In the genomic region with DNA sequence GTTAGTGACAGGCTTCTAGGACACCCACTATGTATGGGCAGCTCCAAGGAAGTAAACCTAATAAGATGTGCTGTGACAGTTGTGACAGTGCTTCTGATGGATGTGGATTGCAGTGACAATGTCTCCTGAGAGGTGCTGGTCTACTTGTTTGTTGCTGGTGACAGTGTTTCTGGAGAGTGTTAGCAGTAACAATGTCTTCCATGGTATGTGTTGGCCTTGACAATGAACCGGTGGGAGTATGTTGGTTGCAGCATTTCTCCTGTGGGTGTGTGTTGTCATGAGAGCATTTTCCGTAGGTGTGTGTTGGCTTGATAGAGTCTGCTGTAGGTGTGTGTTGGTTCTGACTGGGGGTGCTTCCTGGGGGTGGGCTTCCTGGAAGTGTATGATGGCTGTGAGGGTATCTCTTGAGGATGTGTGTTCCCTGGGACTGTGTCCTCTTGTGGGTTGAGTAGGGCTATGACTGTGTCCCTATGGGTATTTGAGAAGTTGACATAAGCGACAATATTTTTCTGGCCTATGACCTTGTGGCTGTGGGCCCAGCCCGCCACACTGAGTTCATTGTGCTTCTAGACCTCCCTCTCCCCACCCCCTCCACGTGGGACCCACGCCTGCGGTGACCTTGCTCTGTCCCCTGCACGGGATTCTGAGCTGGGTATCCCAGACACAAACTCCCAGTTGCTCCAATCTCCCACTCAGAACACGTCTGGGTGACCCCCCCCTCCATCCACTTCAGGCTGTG, we compare ENCODE assay signal across 12 cellular contexts. TPM values are rescaled to one million over a fixed set of nuclear protein-coding genes. Genes with fewer than 3 reads are reported as not detected.
DNase-seq lines count a peak whose midpoint lies in the region; ATAC-seq and TF ChIP-seq lines count a peak whose summit lies in the region.
"Had no signal": no experiment of that assay in that cellular context is flagged by ENCODE, and none has a peak within 500 bp of the region (broad histone marks: within the 10 kb centered on the region; RNA-seq: fewer than 3 reads in every experiment).

No MANE protein-coding gene starts in this region.

- DNase-seq in AG09309 (ENCODE audit: low read depth) (no peak), Peyer's patch (no peak), heart right ventricle (peak; percentile 47 to 59), pons (ENCODE audit: low spot score) (peak; percentile 33), DMS53 treated with DMSO at 0.1 percent for 48 hours (lab: John Stamatoyannopoulos, UW; ENCODE audit: unreplicated experiment) (no peak), osteoblast (ENCODE audit: insufficient read length, low spot score, missing footprints) (no peak)
- DNase-seq in activated CD8-positive, alpha-beta memory T cell treated with anti-CD3 and anti-CD28 coated beads, Interleukin-2, amount 10 ng/mL, durations not matched to agents 7 days and 5 days, result no peak
- DNase-seq: activated CD4-positive, alpha-beta T cell treated with anti-CD3 and anti-CD28 coated beads for 1 hour; small intestine had no signal

- H3K4me1 ChIP-seq in Peyer's patch (peaks cover 0 to 3% (median 0%) of the 10 kb centered on the region in 4 donors), heart right ventricle (peaks cover 8 to 67% (median 21%) of the 10 kb centered on the region in 9 donors), osteoblast (ENCODE audit: insufficient read depth, low read length) (peaks cover 4% of the 10 kb centered on the region)
- H3K4me1 ChIP-seq: thyroid gland had no signal

- no peak overlapping the region for H2AFZ ChIP-seq in osteoblast (ENCODE audit: low read length)

- H3K4me1 Mint-ChIP-seq in activated CD8-positive, alpha-beta memory T cell treated with anti-CD3 and anti-CD28 coated beads, Interleukin-2, amount 10 ng/mL, durations not matched to agents 7 days and 5 days, result peaks cover 1% of the 10 kb centered on the region

- peak overlapping the region; percentile 40 to 76 (median 70) for H3K27ac ChIP-seq in Peyer's patch
- H3K27ac ChIP-seq in heart right ventricle, result peak overlapping the region; percentile 33 to 91 (median 81)
- no peak overlapping the region for H3K27ac ChIP-seq in osteoblast (ENCODE audit: low read depth, low read length)
- H3K27ac ChIP-seq: KMS-11 had no signal

- no peaks in the 10 kb centered on the region for H3K36me3 ChIP-seq in Peyer's patch
- no peaks in the 10 kb centered on the region for H3K36me3 ChIP-seq in heart right ventricle
- no peaks in the 10 kb centered on the region for H3K36me3 ChIP-seq in osteoblast (ENCODE audit: insufficient read depth, low read length)
- H3K36me3 ChIP-seq: thyroid gland had no signal

- H3K36me3 Mint-ChIP-seq in activated CD8-positive, alpha-beta memory T cell treated with anti-CD3 and anti-CD28 coated beads, Interleukin-2, amount 10 ng/mL, durations not matched to agents 7 days and 5 days, result peaks cover 1% of the 10 kb centered on the region

- 30 to 33% methylated on average over 9 of the region's 9 CpGs for WGBS in heart right ventricle, 2 donors

- no peaks in the 10 kb centered on the region for H3K9me3 Mint-ChIP-seq in activated CD8-positive, alpha-beta memory T cell treated with anti-CD3 and anti-CD28 coated beads, Interleukin-2, amount 10 ng/mL, durations not matched to agents 7 days and 5 days (ENCODE audit: low read depth)

- peaks cover 16% of the 10 kb centered on the region for H3K27me3 Mint-ChIP-seq in activated CD8-positive, alpha-beta memory T cell treated with anti-CD3 and anti-CD28 coated beads, Interleukin-2, amount 10 ng/mL, durations not matched to agents 7 days and 5 days

- H3K4me3 ChIP-seq in AG09309 (ENCODE audit: control insufficient read depth, low read depth, low read length), result peak overlapping the region; percentile 40
- H3K4me3 ChIP-seq in Peyer's patch, result peak overlapping the region in 2 of 4 donors; percentile 48 to 54
- H3K4me3 ChIP-seq in heart right ventricle, result peak overlapping the region in 9 of 10 donors; percentile 40 to 61 (median 57)
- H3K4me3 ChIP-seq in osteoblast (ENCODE audit: insufficient read depth, low read length), result no peak overlapping the region

- TF ChIP-seq POLR2A in Peyer's patch (IDR thresholded peaks at IDR 0.05), result no peak

- intact Hi-C loops in heart right ventricle (cut with DNase I), result loop anchor here in 1 of 10 donors (5.0 kb wide), 1 partner anchor 42 kb away; a partner anchor contains a TSS

- no peaks in the 10 kb centered on the region for H3K9me3 ChIP-seq in Peyer's patch
- H3K9me3 ChIP-seq in heart right ventricle, result no peaks in the 10 kb centered on the region
- H3K9me3 ChIP-seq in osteoblast (ENCODE audit: low read depth, low read length), result no peaks in the 10 kb centered on the region
- H3K9me3 ChIP-seq: thyroid gland had no signal

- H3K27me3 ChIP-seq in Peyer's patch, result no peaks in the 10 kb centered on the region
- H3K27me3 ChIP-seq in heart right ventricle, result peaks cover 0 to 24% (median 0%) of the 10 kb centered on the region in 7 donors
- H3K27me3 ChIP-seq in osteoblast (ENCODE audit: insufficient read depth, low read length), result peaks cover 86% of the 10 kb centered on the region
- H3K27me3 ChIP-seq: thyroid gland had no signal

- H4K20me1 ChIP-seq in osteoblast (ENCODE audit: insufficient read depth, low read length), result no peaks in the 10 kb centered on the region

- CTCF ChIA-PET in activated CD8-positive, alpha-beta memory T cell treated with anti-CD3 and anti-CD28 coated beads, Interleukin-2, amount 10 ng/mL, durations not matched to agents 7 days and 5 days (lab: Charles Lee), result interaction anchor here (0.6 to 1.4 kb wide), 4 partner anchors 29 to 84 kb away, joined by 3 to 5 read pairs (median 4); a partner anchor contains a TSS

- H3K4me3 Mint-ChIP-seq in activated CD8-positive, alpha-beta memory T cell treated with anti-CD3 and anti-CD28 coated beads, Interleukin-2, amount 10 ng/mL, durations not matched to agents 7 days and 5 days, result no peak overlapping the region

- TF ChIP-seq CTCF in AG09309 (IDR thresholded peaks at IDR 0.05; ENCODE audit: control insufficient read depth, insufficient read depth, low read depth, low read length, missing control alignments) (no peak), Peyer's patch (IDR thresholded peaks at IDR 0.05) (no peak), heart right ventricle (IDR thresholded peaks at IDR 0.05) (no peak), osteoblast (IDR thresholded peaks at IDR 0.05; ENCODE audit: extremely low read depth, low read depth, low read length) (no peak)

- H3K27ac Mint-ChIP-seq in activated CD8-positive, alpha-beta memory T cell treated with anti-CD3 and anti-CD28 coated beads, Interleukin-2, amount 10 ng/mL, durations not matched to agents 7 days and 5 days, result no peak overlapping the region

- ATAC-seq in heart right ventricle (peak; percentile 40 to 69 (median 54)), HG03378 (IDR thresholded peaks at IDR 0.05; ENCODE audit: unreplicated experiment) (no peak)
- ATAC-seq in activated CD8-positive, alpha-beta memory T cell treated with anti-CD3 and anti-CD28 coated beads, Interleukin-2, amount 10 ng/mL, durations not matched to agents 7 days and 5 days, result no peak

- no peak overlapping the region for H3K4me2 ChIP-seq in osteoblast (ENCODE audit: insufficient read depth, low read length)
- H3K4me2 ChIP-seq: KMS-11 had no signal

- no peaks in the 10 kb centered on the region for H3K79me2 ChIP-seq in osteoblast (ENCODE audit: insufficient read depth, low read length)

RNA-seq across cellular contexts. Expression of a gene that starts 1.2 kb away (rescaled TPM):
- total RNA-seq in Peyer's patch (10 to 100 TPM in 2 of 4 donors, 1 to 10 TPM in 2; 2.8 to 12.4 (median 9.7) TPM), heart right ventricle (10 to 100 TPM in 3 of 10 donors, 1 to 10 TPM in 7; 7.1 to 12.4 (median 8.7) TPM), osteoblast (0.59 and 1.1 TPM in 2 replicates)
- polyA plus RNA-seq in heart right ventricle, result 1 to 10 TPM; 4.1 to 6.7 TPM
- under 1 TPM; 0.14 to 0.32 TPM for total RNA-seq in activated CD8-positive, alpha-beta memory T cell treated with anti-CD3 and anti-CD28 coated beads, Interleukin-2, amount 10 ng/mL, durations not matched to agents 7 days and 5 days

RNA-seq across cellular contexts. Expression of a gene that starts 28.7 kb away (rescaled TPM):
- total RNA-seq in Peyer's patch (10 to 100 TPM in 3 of 4 donors, 1 to 10 TPM in 1; 6.1 to 20.8 (median 16.6) TPM), heart right ventricle (10 to 100 TPM; 36.7 to 61.4 (median 45.5) TPM), osteoblast (29.5 and 29.7 TPM in 2 replicates)
- 10 to 100 TPM; 55.2 to 69.1 TPM for polyA plus RNA-seq in heart right ventricle
- total RNA-seq in activated CD8-positive, alpha-beta memory T cell treated with anti-CD3 and anti-CD28 coated beads, Interleukin-2, amount 10 ng/mL, durations not matched to agents 7 days and 5 days, result 10 to 100 TPM; 69.4 to 81.0 TPM

RNA-seq across cellular contexts. Expression of a gene that starts 35.2 kb away (rescaled TPM):
- total RNA-seq in Peyer's patch (100 to 1,000 TPM in 3 of 4 donors, 10 to 100 TPM in 1; 79.2 to 232 (median 134) TPM), heart right ventricle (100 to 1,000 TPM in 2 of 10 donors, 10 to 100 TPM in 8; 56.3 to 132 (median 72.6) TPM), osteoblast (120 and 127 TPM in 2 replicates)
- polyA plus RNA-seq in heart right ventricle, result 10 to 100 TPM; 31.9 to 34.6 TPM
- total RNA-seq in activated CD8-positive, alpha-beta memory T cell treated with anti-CD3 and anti-CD28 coated beads, Interleukin-2, amount 10 ng/mL, durations not matched to agents 7 days and 5 days, result 10 to 100 TPM; 76.8 to 79.3 TPM

RNA-seq across cellular contexts. Expression of a gene that starts 42.4 kb away (rescaled TPM):
- total RNA-seq in Peyer's patch, result 10 to 100 TPM; 55.9 to 90.8 (median 74.5) TPM
- total RNA-seq in heart right ventricle, result 100 to 1,000 TPM in 1 of 10 donors, 10 to 100 TPM in 9; 78.0 to 101 (median 89.7) TPM
- polyA plus RNA-seq in heart right ventricle, result 100 to 1,000 TPM in 1 of 2 donors, 10 to 100 TPM in 1; 93.3 to 254 TPM
- 23.5 and 28.0 TPM in 2 replicates for total RNA-seq in osteoblast
- total RNA-seq in activated CD8-positive, alpha-beta memory T cell treated with anti-CD3 and anti-CD28 coated beads, Interleukin-2, amount 10 ng/mL, durations not matched to agents 7 days and 5 days, result 100 to 1,000 TPM; 134 to 144 TPM

RNA-seq across cellular contexts. Expression of a gene that starts 50.9 kb away (rescaled TPM):
- total RNA-seq in Peyer's patch, result 100 to 1,000 TPM in 2 of 4 donors, 10 to 100 TPM in 2; 81.1 to 121 (median 97.3) TPM
- 100 to 1,000 TPM; 150 to 247 (median 204) TPM for total RNA-seq in heart right ventricle
- polyA plus RNA-seq in heart right ventricle, result 100 to 1,000 TPM; 213 to 244 TPM
- 151 and 176 TPM in 2 replicates for total RNA-seq in osteoblast
- total RNA-seq in activated CD8-positive, alpha-beta memory T cell treated with anti-CD3 and anti-CD28 coated beads, Interleukin-2, amount 10 ng/mL, durations not matched to agents 7 days and 5 days, result 100 to 1,000 TPM; 151 to 161 TPM

Comparison
In these comparisons a context has a peak if more than half of its experiments do, and no peak if none do; other contexts are left out.
1. DNase-seq: peak in heart right ventricle (2 of 2) and pons (single experiment); none in AG09309 (single experiment), Peyer's patch (0 of 3), DMS53 treated with DMSO at 0.1 percent for 48 hours (single experiment), osteoblast (single experiment) and activated CD8-positive, alpha-beta memory T cell treated with anti-CD3 and anti-CD28 coated beads, Interleukin-2, amount 10 ng/mL, durations not matched to agents 7 days and 5 days (single experiment).
2. ATAC-seq: peak in heart right ventricle (8 of 8); none in HG03378 (single experiment) and activated CD8-positive, alpha-beta memory T cell treated with anti-CD3 and anti-CD28 coated beads, Interleukin-2, amount 10 ng/mL, durations not matched to agents 7 days and 5 days (single experiment).